Comparison of ENCODE assay signal across 22 cellular contexts in genomic region chr15:37035349-37035748, GRCh38.
DNase-seq lines count a peak whose midpoint lies in the region; ATAC-seq and TF ChIP-seq lines count a peak whose summit lies in the region.
"Had no signal": no experiment of that assay in that cellular context is flagged by ENCODE, and none has a peak within 500 bp of the region (broad histone marks: within the 10 kb centered on the region; RNA-seq: fewer than 3 reads in every experiment).

No MANE protein-coding gene starts in this region.

- no peaks in the 10 kb centered on the region for H3K9me3 Mint-ChIP-seq in activated CD4-positive, alpha-beta T cell treated with anti-CD3 and anti-CD28 coated beads, Interleukin-2, amount 10 ng/mL, durations not matched to agents 24 days and 14 days
- H3K9me3 Mint-ChIP-seq: activated naive CD4-positive, alpha-beta T cell treated with anti-CD3 and anti-CD28 coated beads, Interleukin-2, amount 50 U/mL, for 72 hours; activated T-cell treated with anti-CD3 and anti-CD28 coated beads, Interleukin-2, amount 50 U/mL, for 24 hours; stimulated activated memory B cell treated with anti-CD40 and anti-IgM and Interleukin-4, amounts not matched to agents 10 μg/mL and 1 μg/mL and 100 μg/mL, for 72 hours had no signal

- H3K4me3 ChIP-seq in OCI-LY3 (ENCODE audit: low read length): no peak overlapping the region
- H3K4me3 ChIP-seq in sigmoid colon: no peak overlapping the region
- H3K4me3 ChIP-seq: SJSA1, tibial nerve had no signal

- WGBS in sigmoid colon, 2 donors: 67 to 73% methylated on average over 4 of the region's 4 CpGs

- no peak overlapping the region for H3K4me3 Mint-ChIP-seq in activated CD4-positive, alpha-beta T cell treated with anti-CD3 and anti-CD28 coated beads, Interleukin-2, amount 10 ng/mL, durations not matched to agents 24 days and 14 days
- H3K4me3 Mint-ChIP-seq: activated T-cell treated with anti-CD3 and anti-CD28 coated beads, Interleukin-2, amount 50 U/mL, for 24 hours; stimulated activated memory B cell treated with anti-CD40 and anti-IgM and Interleukin-4, amounts not matched to agents 10 μg/mL and 1 μg/mL and 100 μg/mL, for 72 hours had no signal

- TF ChIP-seq CTCF in OCI-LY3 (IDR thresholded peaks at IDR 0.05; ENCODE audit: low read depth, low read length) (no peak), sigmoid colon (IDR thresholded peaks at IDR 0.05) (no peak)

- peaks cover 3% of the 10 kb centered on the region; the same call in 1 of the 2 replicates for H3K9me3 ChIP-seq in OCI-LY3 (ENCODE audit: insufficient read depth, low read length)
- H3K9me3 ChIP-seq in sigmoid colon: no peaks in the 10 kb centered on the region
- H3K9me3 ChIP-seq: SJSA1, tibial nerve had no signal

- H3K27ac ChIP-seq in OCI-LY3 (ENCODE audit: low read length) (no peak overlapping the region), sigmoid colon (peak overlapping the region in 3 of 4 donors; percentile 14 to 40 (median 26))
- H3K27ac ChIP-seq: HL-60, KMS-11, SJSA1, tibial nerve had no signal

- DNase-seq in GM04504 (ENCODE audit: low read depth) (peak; percentile 41), glomerular visceral epithelial cell (ENCODE audit: extremely low spot score) (peak; percentile 15), sigmoid colon (no peak)
- DNase-seq in activated CD4-positive, alpha-beta T cell treated with anti-CD3 and anti-CD28 coated beads, Interleukin-2, amount 10 ng/mL, durations not matched to agents 24 days and 14 days: no peak
- DNase-seq: activated CD4-positive, alpha-beta T cell treated with anti-CD3 and anti-CD28 coated beads, Interleukin-2, amount 50 U/mL, for 48 hours; activated T-cell treated with anti-CD3 and anti-CD28 coated beads, Interleukin-2, amount 50 U/mL, for 24 hours; C1 segment of cervical spinal cord; DMS153; hypothalamus; left colon; NCI-H1436; posterior cingulate gyrus; T1000 had no signal

- H3K79me2 ChIP-seq in OCI-LY3 (ENCODE audit: low read length): no peaks in the 10 kb centered on the region

- H3K27ac Mint-ChIP-seq in activated CD4-positive, alpha-beta T cell treated with anti-CD3 and anti-CD28 coated beads, Interleukin-2, amount 10 ng/mL, durations not matched to agents 24 days and 14 days: no peak overlapping the region
- H3K27ac Mint-ChIP-seq: activated naive CD4-positive, alpha-beta T cell treated with anti-CD3 and anti-CD28 coated beads, Interleukin-2, amount 50 U/mL, for 72 hours; activated T-cell treated with anti-CD3 and anti-CD28 coated beads, Interleukin-2, amount 50 U/mL, for 24 hours; stimulated activated memory B cell treated with anti-CD40 and anti-IgM and Interleukin-4, amounts not matched to agents 10 μg/mL and 1 μg/mL and 100 μg/mL, for 72 hours had no signal

- H3K27me3 ChIP-seq in OCI-LY3 (ENCODE audit: low read depth, low read length): no peaks in the 10 kb centered on the region
- no peaks in the 10 kb centered on the region for H3K27me3 ChIP-seq in sigmoid colon
- H3K27me3 ChIP-seq: SJSA1, tibial nerve had no signal

- H3K9ac ChIP-seq in OCI-LY3 (ENCODE audit: low read length): no peak overlapping the region
- H3K9ac ChIP-seq: KMS-11 had no signal

- H3K4me1 ChIP-seq in OCI-LY3 (ENCODE audit: low read length) (peaks cover 15% of the 10 kb centered on the region), sigmoid colon (peaks cover 0 to 87% (median 64%) of the 10 kb centered on the region in 4 donors)
- H3K4me1 ChIP-seq: SJSA1, tibial nerve had no signal

- H3K4me1 Mint-ChIP-seq in activated CD4-positive, alpha-beta T cell treated with anti-CD3 and anti-CD28 coated beads, Interleukin-2, amount 10 ng/mL, durations not matched to agents 24 days and 14 days: no peaks in the 10 kb centered on the region
- H3K4me1 Mint-ChIP-seq: stimulated activated memory B cell treated with anti-CD40 and anti-IgM and Interleukin-4, amounts not matched to agents 10 μg/mL and 1 μg/mL and 100 μg/mL, for 72 hours had no signal

- H3K36me3 ChIP-seq in OCI-LY3 (replicated peaks; ENCODE audit: low read depth, low read length) (no peaks in the 10 kb centered on the region), sigmoid colon (peaks cover 0 to 22% (median 7%) of the 10 kb centered on the region in 4 donors)
- H3K36me3 ChIP-seq: SJSA1, tibial nerve had no signal

- H3K36me3 Mint-ChIP-seq in activated CD4-positive, alpha-beta T cell treated with anti-CD3 and anti-CD28 coated beads, Interleukin-2, amount 10 ng/mL, durations not matched to agents 24 days and 14 days (ENCODE audit: low read depth): no peaks in the 10 kb centered on the region
- H3K36me3 Mint-ChIP-seq: activated naive CD4-positive, alpha-beta T cell treated with anti-CD3 and anti-CD28 coated beads, Interleukin-2, amount 50 U/mL, for 72 hours; stimulated activated memory B cell treated with anti-CD40 and anti-IgM and Interleukin-4, amounts not matched to agents 10 μg/mL and 1 μg/mL and 100 μg/mL, for 72 hours had no signal

- H3K4me2 ChIP-seq in OCI-LY3 (ENCODE audit: low read length): peak overlapping the region; percentile 43
- H3K4me2 ChIP-seq: KMS-11 had no signal

- no peaks in the 10 kb centered on the region for H4K20me1 ChIP-seq in OCI-LY3 (ENCODE audit: insufficient read depth, low read length)

- no peak for TF ChIP-seq EP300 in sigmoid colon (IDR thresholded peaks at IDR 0.05)

- H3K27me3 Mint-ChIP-seq in activated CD4-positive, alpha-beta T cell treated with anti-CD3 and anti-CD28 coated beads, Interleukin-2, amount 10 ng/mL, durations not matched to agents 24 days and 14 days: no peaks in the 10 kb centered on the region
- H3K27me3 Mint-ChIP-seq: stimulated activated memory B cell treated with anti-CD40 and anti-IgM and Interleukin-4, amounts not matched to agents 10 μg/mL and 1 μg/mL and 100 μg/mL, for 72 hours had no signal

- TF ChIP-seq POLR2A in sigmoid colon (IDR thresholded peaks at IDR 0.05): no peak

- intact Hi-C loops in sigmoid colon (cut with DNase I): loop anchor here (5.0 kb wide), 1 partner anchor 37 kb away; no protein-coding TSS in a partner anchor
- intact Hi-C loops in activated CD4-positive, alpha-beta T cell treated with anti-CD3 and anti-CD28 coated beads, Interleukin-2, amount 10 ng/mL, durations not matched to agents 24 days and 14 days (cut with micrococcal nuclease): no loop called here

- ATAC-seq in HG03025 (IDR thresholded peaks at IDR 0.05; ENCODE audit: low FRiP score, unreplicated experiment): no peak
- no peak for ATAC-seq in GM19328 (IDR thresholded peaks at IDR 0.05; ENCODE audit: unreplicated experiment)
- ATAC-seq: activated naive CD4-positive, alpha-beta T cell treated with anti-CD3 and anti-CD28 coated beads, Interleukin-2, amount 50 U/mL, for 72 hours; left colon; stimulated activated memory B cell treated with anti-CD40 and anti-IgM and Interleukin-4, amounts not matched to agents 10 μg/mL and 1 μg/mL and 100 μg/mL, for 72 hours had no signal

- no peak overlapping the region for H2AFZ ChIP-seq in OCI-LY3 (ENCODE audit: low read depth, low read length)

Comparison
In these comparisons a context has a peak if more than half of its experiments do, and no peak if none do; other contexts are left out.
1. DNase-seq: peak in GM04504 (single experiment) and glomerular visceral epithelial cell (single experiment); none in sigmoid colon (single experiment) and activated CD4-positive, alpha-beta T cell treated with anti-CD3 and anti-CD28 coated beads, Interleukin-2, amount 10 ng/mL, durations not matched to agents 24 days and 14 days (single experiment).